In genomic region chr9:127556871-127557270, GRCh38 we compare ENCODE assay signal across 1 cellular context.
TF ChIP-seq lines count a peak whose summit lies in the region.

No MANE protein-coding gene starts in this region.

TF ChIP-seq in A549, 52 proteins besides CTCF, POLR2A, EP300 and RAD21 (continued from another document):
- TF ChIP-seq, protein P1, sequence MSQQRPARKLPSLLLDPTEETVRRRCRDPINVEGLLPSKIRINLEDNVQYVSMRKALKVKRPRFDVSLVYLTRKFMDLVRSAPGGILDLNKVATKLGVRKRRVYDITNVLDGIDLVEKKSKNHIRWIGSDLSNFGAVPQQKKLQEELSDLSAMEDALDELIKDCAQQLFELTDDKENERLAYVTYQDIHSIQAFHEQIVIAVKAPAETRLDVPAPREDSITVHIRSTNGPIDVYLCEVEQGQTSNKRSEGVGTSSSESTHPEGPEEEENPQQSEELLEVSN (IDR thresholded peaks at IDR 0.05; ENCODE audit: borderline replicate concordance, low read depth) = no peak
- TF ChIP-seq EHF (CRISPR knock-in tag; IDR thresholded peaks at IDR 0.05) (no peak), TFCP2L1 (CRISPR knock-in tag; IDR thresholded peaks at IDR 0.05) (no peak), GATA3 (IDR thresholded peaks at IDR 0.05; ENCODE audit: borderline replicate concordance) (no peak), NR3C1 (IDR thresholded peaks at IDR 0.05) (no peak), KDM5A (IDR thresholded peaks at IDR 0.05) (no peak), RCOR1 (IDR thresholded peaks at IDR 0.05; ENCODE audit: low read depth, low read length) (no peak), EHMT2 (IDR thresholded peaks at IDR 0.05; ENCODE audit: low read depth) (no peak), HEYL (CRISPR knock-in tag; IDR thresholded peaks at IDR 0.05) (no peak), HOXB13 (CRISPR knock-in tag; IDR thresholded peaks at IDR 0.05; ENCODE audit: low read depth) (no peak)
